In genomic region chr22:46528121-46528610, GRCh38 we compare ENCODE assay signal across 9 cellular contexts. TPM values are rescaled to one million over a fixed set of nuclear protein-coding genes. Genes with fewer than 3 reads are reported as not detected.
DNase-seq lines count a peak whose midpoint lies in the region; ATAC-seq and TF ChIP-seq lines count a peak whose summit lies in the region.
"Had no signal": no experiment of that assay in that cellular context is flagged by ENCODE, and none has a peak within 500 bp of the region (broad histone marks: within the 10 kb centered on the region; RNA-seq: fewer than 3 reads in every experiment).

No MANE protein-coding gene starts in this region.

- peak; percentile 65 to 88 for ATAC-seq in upper lobe of left lung (ENCODE audit: low FRiP score in 2 of 2)

- TF ChIP-seq CTCF in fibroblast of lung (conservative IDR thresholded peaks at IDR 0.05 in 1 of 2, IDR thresholded peaks at IDR 0.05 in 1 of 2; ENCODE audit: low read depth in 1 of 2, low read length in 2 of 2) (no peak), upper lobe of left lung (IDR thresholded peaks at IDR 0.05) (no peak), ascending aorta (IDR thresholded peaks at IDR 0.05) (no peak)

- no peaks in the 10 kb centered on the region for H3K27me3 ChIP-seq in fibroblast of lung (ENCODE audit: control insufficient read depth, insufficient read depth, low read length)
- no peaks in the 10 kb centered on the region for H3K27me3 ChIP-seq in upper lobe of left lung
- no peaks in the 10 kb centered on the region for H3K27me3 ChIP-seq in ascending aorta

- peak in 1 of 4 donors; percentile 19 for TF ChIP-seq POLR2A in upper lobe of left lung (IDR thresholded peaks at IDR 0.05)

- 31 to 47% methylated on average over 15 of the region's 15 CpGs for WGBS in upper lobe of left lung, 2 donors

- H3K9me3 ChIP-seq in fibroblast of lung (ENCODE audit: control insufficient read depth, insufficient read depth, low read depth, low read length) (no peaks in the 10 kb centered on the region), upper lobe of left lung (no peaks in the 10 kb centered on the region), ascending aorta (no peaks in the 10 kb centered on the region)
- H3K9me3 ChIP-seq: spleen had no signal

- peak in 1 of 4 donors; percentile 52 for TF ChIP-seq EP300 in upper lobe of left lung (IDR thresholded peaks at IDR 0.05)

- H3K36me3 ChIP-seq in fibroblast of lung (ENCODE audit: control insufficient read depth, insufficient read depth, low read length): no peaks in the 10 kb centered on the region
- no peaks in the 10 kb centered on the region for H3K36me3 ChIP-seq in upper lobe of left lung
- H3K36me3 ChIP-seq in ascending aorta: no peaks in the 10 kb centered on the region
- H3K36me3 ChIP-seq: spleen had no signal

- H3K4me3 ChIP-seq in fibroblast of lung (replicated peaks in 1 of 4; ENCODE audit: control extremely low read depth in 1 of 4, insufficient read depth in 1 of 4, low read depth in 3 of 4, low read length in 4 of 4): no peak overlapping the region
- H3K4me3 ChIP-seq in upper lobe of left lung: no peak overlapping the region
- H3K4me3 ChIP-seq in ascending aorta: no peak overlapping the region
- H3K4me3 ChIP-seq: spleen had no signal

- H4K20me1 ChIP-seq in fibroblast of lung (ENCODE audit: control insufficient read depth, extremely low read depth, insufficient read depth, low read length): no peaks in the 10 kb centered on the region

- H3K4me2 ChIP-seq in fibroblast of lung (ENCODE audit: extremely low read depth, insufficient read depth, low read length): no peak overlapping the region

- intact Hi-C loops in ascending aorta (cut with DNase I): no loop called here

- H3K36me3 Mint-ChIP-seq in activated naive CD4-positive, alpha-beta T cell treated with anti-CD3 and anti-CD28 coated beads, Interleukin-2, amount 50 U/mL, for 24 hours: no peaks in the 10 kb centered on the region

- no peak overlapping the region for H2AFZ ChIP-seq in fibroblast of lung (ENCODE audit: low read length)

- no peak for DNase-seq in activated naive CD4-positive, alpha-beta T cell treated with Interleukin-2 at 50 U/mL for 16 hours
- DNase-seq in RKO (ENCODE audit: low spot score) (peak; percentile 50), fibroblast of lung (ENCODE audit: low read depth in 2 of 2) (peak; percentile 55 to 91), upper lobe of left lung (peak in 1 of 2 donors; percentile 82), ascending aorta (ENCODE audit: low spot score in 2 of 2) (no peak), cerebellum (ENCODE audit: low spot score) (no peak)
- no peak for DNase-seq in stimulated activated CD4-positive, alpha-beta T cell treated with anti-CD3 and anti-CD28 coated beads, Interleukin-4, amount 100 ng/mL, for 24 hours
- DNase-seq: spleen had no signal

- no peak overlapping the region for H3K4me3 Mint-ChIP-seq in activated naive CD4-positive, alpha-beta T cell treated with anti-CD3 and anti-CD28 coated beads, Interleukin-2, amount 50 U/mL, for 24 hours

- peaks cover 2% of the 10 kb centered on the region for H3K27me3 Mint-ChIP-seq in activated naive CD4-positive, alpha-beta T cell treated with anti-CD3 and anti-CD28 coated beads, Interleukin-2, amount 50 U/mL, for 24 hours

- no peak overlapping the region for H3K9ac ChIP-seq in fibroblast of lung (ENCODE audit: insufficient read depth, low read length)

- no peaks in the 10 kb centered on the region for H3K79me2 ChIP-seq in fibroblast of lung (ENCODE audit: control insufficient read depth, insufficient read depth, low read length)

- H3K4me1 ChIP-seq in fibroblast of lung (ENCODE audit: control insufficient read depth, extremely low read depth, insufficient read depth, low read length) (no peaks in the 10 kb centered on the region), upper lobe of left lung (peaks cover 5 to 40% (median 20%) of the 10 kb centered on the region in 4 donors), ascending aorta (no peaks in the 10 kb centered on the region)
- H3K4me1 ChIP-seq: spleen had no signal

- H3K27ac ChIP-seq in fibroblast of lung (ENCODE audit: insufficient read depth, low read length) (no peak overlapping the region), upper lobe of left lung (peak overlapping the region in 3 of 4 donors; percentile 10 to 39 (median 27)), ascending aorta (no peak overlapping the region)
- H3K27ac ChIP-seq: spleen had no signal

- H3K9me3 Mint-ChIP-seq in activated naive CD4-positive, alpha-beta T cell treated with anti-CD3 and anti-CD28 coated beads, Interleukin-2, amount 50 U/mL, for 24 hours: no peaks in the 10 kb centered on the region

- peak overlapping the region; percentile 52 for H3K27ac Mint-ChIP-seq in activated naive CD4-positive, alpha-beta T cell treated with anti-CD3 and anti-CD28 coated beads, Interleukin-2, amount 50 U/mL, for 24 hours

- no peaks in the 10 kb centered on the region for H3K4me1 Mint-ChIP-seq in activated naive CD4-positive, alpha-beta T cell treated with anti-CD3 and anti-CD28 coated beads, Interleukin-2, amount 50 U/mL, for 24 hours

RNA-seq across cellular contexts. Expression of gene CELSR1, which starts 9.3 kb away (rescaled TPM):
- total RNA-seq in fibroblast of lung (1.8 and 2.1 TPM in 2 replicates), upper lobe of left lung (100 to 1,000 TPM in 2 of 6 donors, 10 to 100 TPM in 4; 45.1 to 145 (median 80.1) TPM), ascending aorta (10.5 TPM), cerebellum (7.8 TPM)
- polyA plus RNA-seq in fibroblast of lung: 0.07 and 1.2 TPM in 2 replicates
- polyA plus RNA-seq in fibroblast of lung (2012): 0.13 and 1.4 TPM in 2 replicates
- polyA minus RNA-seq in fibroblast of lung (ENCODE audit: low replicate concordance): 5.7 and 5.9 TPM in 2 replicates

Comparison
In these comparisons a context has a peak if more than half of its experiments do, and no peak if none do; other contexts are left out.
1. DNase-seq: peak in RKO (single experiment) and fibroblast of lung (2 of 2); none in activated naive CD4-positive, alpha-beta T cell treated with Interleukin-2 at 50 U/mL for 16 hours (single experiment), stimulated activated CD4-positive, alpha-beta T cell treated with anti-CD3 and anti-CD28 coated beads, Interleukin-4, amount 100 ng/mL, for 24 hours (single experiment), ascending aorta (0 of 2) and cerebellum (single experiment).
2. H3K27ac ChIP-seq: peak in upper lobe of left lung (3 of 4); none in fibroblast of lung (single experiment) and ascending aorta (0 of 2).